1 cellular context compared by ENCODE assay signal in genomic region chr19:15197275-15198005, GRCh38.
TF ChIP-seq lines count a peak whose summit lies in the region.

No MANE protein-coding gene starts in this region.

TF ChIP-seq in H1, 55 proteins besides CTCF, POLR2A, EP300 and RAD21:
- no peak for TF ChIP-seq E2F6 (IDR thresholded peaks at IDR 0.05)
- TF ChIP-seq PHF8 (conservative IDR thresholded peaks at IDR 0.05; ENCODE audit: low read depth, low read length): no peak
- no peak for TF ChIP-seq HDAC2 (IDR thresholded peaks at IDR 0.05; ENCODE audit: borderline replicate concordance in 1 of 2, low read depth in 2 of 2, low read length in 2 of 2)
- TF ChIP-seq RXRA (IDR thresholded peaks at IDR 0.05; ENCODE audit: insufficient read depth, low read depth, low read length): no peak
- no peak for TF ChIP-seq SIRT6 (IDR thresholded peaks at IDR 0.05; ENCODE audit: low read length)
- TF ChIP-seq KDM5A (IDR thresholded peaks at IDR 0.05; ENCODE audit: low read length): no peak
- no peak for TF ChIP-seq TEAD4 (IDR thresholded peaks at IDR 0.05; ENCODE audit: low read depth, low read length)
- TF ChIP-seq TCF12 (IDR thresholded peaks at IDR 0.05; ENCODE audit: low read depth, low read length): no peak
- no peak for TF ChIP-seq BCL11A (IDR thresholded peaks at IDR 0.05; ENCODE audit: low read depth in 2 of 2, low read length in 2 of 2)
- TF ChIP-seq SP1 (IDR thresholded peaks at IDR 0.05; ENCODE audit: low read depth, low read length): no peak
- TF ChIP-seq SUZ12 (IDR thresholded peaks at IDR 0.05; ENCODE audit: low read length): no peak
- no peak for TF ChIP-seq CHD1 (IDR thresholded peaks at IDR 0.05; ENCODE audit: low read depth, low read length)
- TF ChIP-seq ZNF274 (IDR thresholded peaks at IDR 0.05; ENCODE audit: borderline replicate concordance, extremely low read depth, low read length): no peak
- no peak for TF ChIP-seq POU5F1 (IDR thresholded peaks at IDR 0.05; ENCODE audit: low read depth, low read length)
- TF ChIP-seq SP2 (IDR thresholded peaks at IDR 0.05; ENCODE audit: low read length): no peak
- no peak for TF ChIP-seq SIN3A (conservative IDR thresholded peaks at IDR 0.05 in 1 of 2, IDR thresholded peaks at IDR 0.05 in 1 of 2; ENCODE audit: low read depth in 1 of 2, low read length in 2 of 2)
